In genomic region chr19:12350185-12350889, GRCh38 we compare ENCODE assay signal across 2 cellular contexts.
TF ChIP-seq lines count a peak whose summit lies in the region.

No MANE protein-coding gene starts in this region.

TF ChIP-seq in HCT116, 20 proteins besides CTCF, POLR2A, EP300 and RAD21:
- TF ChIP-seq ZNF274 (IDR thresholded peaks at IDR 0.05; ENCODE audit: low read depth, low read length) (peak; percentile 77), REST (IDR thresholded peaks at IDR 0.05; ENCODE audit: low read depth) (no peak)

TF ChIP-seq in K562, 482 proteins besides CTCF, POLR2A, EP300 and RAD21:
- TF ChIP-seq ZNF699 (CRISPR knock-in tag; IDR thresholded peaks at IDR 0.05; ENCODE audit: insufficient replicate concordance) (no peak), CBX5 (IDR thresholded peaks at IDR 0.05; ENCODE audit: borderline replicate concordance, low read depth) (0 out of 2 replicates have a peak, but pooled peaks have one; percentile 62), ZNF507 (tag; conservative IDR thresholded peaks at IDR 0.05) (0 out of 2 replicates have a peak, but pooled peaks have one; percentile 20), ZEB2 (IDR thresholded peaks at IDR 0.05) (peak; percentile 38; the same call in 1 of the 2 replicates), CCNT2 (IDR thresholded peaks at IDR 0.05; ENCODE audit: borderline replicate concordance, extremely low read depth, insufficient read length, low read depth, low read length) (no peak), ELK1 (CRISPR knock-in tag; IDR thresholded peaks at IDR 0.05) (no peak), AFF1 (IDR thresholded peaks at IDR 0.05; ENCODE audit: low read depth in 1 of 2, partially characterized antibody in 2 of 2) (peak in 1 of 2 experiments; percentile 15), ZNF75A (CRISPR knock-in tag; IDR thresholded peaks at IDR 0.05) (peak; percentile 96), ZNF696 (CRISPR knock-in tag; conservative IDR thresholded peaks at IDR 0.05) (no peak), MTA3 (IDR thresholded peaks at IDR 0.05; ENCODE audit: borderline replicate concordance) (no peak), ZNF445 (CRISPR knock-in tag; IDR thresholded peaks at IDR 0.05; ENCODE audit: low read depth) (0 out of 2 replicates have a peak, but pooled peaks have one; percentile 31), TAL1 (IDR thresholded peaks at IDR 0.05) (no peak), THRAP3 (IDR thresholded peaks at IDR 0.05; ENCODE audit: borderline replicate concordance) (no peak), CUX1 (CRISPR knock-in tag; IDR thresholded peaks at IDR 0.05) (no peak), ZNF3 (CRISPR knock-in tag; IDR thresholded peaks at IDR 0.05) (no peak), PTBP1 (IDR thresholded peaks at IDR 0.05; ENCODE audit: low read depth, low read length) (no peak), NCOA4 (IDR thresholded peaks at IDR 0.05; ENCODE audit: partially characterized antibody) (no peak), CHD7 (IDR thresholded peaks at IDR 0.05; ENCODE audit: low read depth, low read length) (no peak), FUS (optimal IDR thresholded peaks at IDR 0.05; ENCODE audit: low read depth, low read length) (no peak), ZNF280A (IDR thresholded peaks at IDR 0.05; ENCODE audit: low read depth, partially characterized antibody) (peak; percentile 47), SREBF2 (CRISPR knock-in tag; IDR thresholded peaks at IDR 0.05) (no peak), ZNF274 (IDR thresholded peaks at IDR 0.05; ENCODE audit: borderline replicate concordance, low read depth, low read length) (peak; percentile 96), ZNF184 (CRISPR knock-in tag; IDR thresholded peaks at IDR 0.05) (no peak), SIRT6 (IDR thresholded peaks at IDR 0.05; ENCODE audit: low read depth, low read length) (no peak), GTF2F1 (IDR thresholded peaks at IDR 0.05; ENCODE audit: low read depth, low read length) (no peak), TRIM28 (IDR thresholded peaks at IDR 0.05) (peak; percentile 89; the same call in 1 of the 2 replicates)
TF ChIP-seq in K562: peak in this region for 9.
